Comparison of ENCODE assay signal across 24 cellular contexts in the genomic region with DNA sequence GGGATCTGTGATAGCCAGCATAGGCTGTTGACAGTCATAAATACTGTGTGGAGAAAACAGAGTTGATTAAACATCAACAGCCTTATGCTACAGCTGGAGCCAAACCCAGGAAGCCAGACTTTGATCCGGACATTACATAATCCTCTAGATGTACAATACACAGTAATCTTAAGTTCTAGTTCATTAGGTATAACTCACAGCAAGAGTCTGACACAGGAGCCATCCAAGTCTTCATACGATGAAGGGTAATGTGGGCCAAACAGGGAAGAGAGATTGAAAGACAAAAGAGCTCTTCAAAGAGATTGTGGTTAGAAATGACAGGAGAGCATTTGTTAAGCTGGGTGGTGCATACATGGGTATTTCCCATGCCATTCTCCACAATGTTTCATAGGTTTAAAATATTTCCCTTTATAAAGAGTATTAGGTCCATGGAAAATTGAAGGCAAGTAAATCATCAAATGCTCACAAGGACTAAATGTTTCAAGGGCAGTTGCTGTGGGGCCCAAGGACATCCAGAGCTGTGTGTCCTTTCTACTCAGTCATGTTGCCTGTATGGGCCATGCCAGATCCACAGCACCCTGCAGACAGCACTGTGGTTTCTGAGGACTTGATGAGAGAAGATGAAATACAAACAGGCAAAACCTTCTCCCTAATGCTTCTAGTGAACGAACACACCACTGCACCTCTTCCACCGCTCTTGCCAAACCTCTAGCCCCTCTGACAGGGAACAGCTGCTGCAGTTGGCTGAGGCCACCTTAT. TPM values are rescaled to one million over a fixed set of nuclear protein-coding genes. Genes with fewer than 3 reads are reported as not detected.
DNase-seq lines count a peak whose midpoint lies in the region; TF ChIP-seq lines count a peak whose summit lies in the region.
"Had no signal": no experiment of that assay in that cellular context is flagged by ENCODE, and none has a peak within 500 bp of the region (broad histone marks: within the 10 kb centered on the region; RNA-seq: fewer than 3 reads in every experiment).

No MANE protein-coding gene starts in this region.

- peak; percentile 76 for DNase-seq in HT-29 (ENCODE audit: low spot score)
- DNase-seq in SW480 (ENCODE audit: low spot score) = peak; percentile 81
- DNase-seq in glomerular visceral epithelial cell (ENCODE audit: extremely low spot score) = peak; percentile 1
- DNase-seq in stimulated activated CD4-positive, alpha-beta T cell treated with anti-CD3 and anti-CD28 coated beads, Interleukin-2, amount 100 ng/mL, for 24 hours = no peak
- DNase-seq in mesendoderm = no peak
- DNase-seq in type B pancreatic cell (ENCODE audit: extremely low spot score, unreplicated experiment) = no peak
- DNase-seq in activated CD4-positive, CD25-positive, alpha-beta regulatory T cell treated with anti-CD3 and anti-CD28 coated beads, Interleukin-2, amount 50 U/mL, for 72 hours = no peak
- DNase-seq: activated CD4-positive, alpha-beta T cell treated with anti-CD3 and anti-CD28 coated beads, Interleukin-2, amount 10 ng/mL, durations not matched to agents 7 days and 5 days; activated CD8-positive, alpha-beta memory T cell treated with anti-CD3 and anti-CD28 coated beads, Interleukin-2, amount 50 U/mL, for 4 hours; activated gamma-delta T cell; amygdala; glutamatergic neuron; HFFc6; NCI-H1092; NCI-H2081; NCI-H446; nucleus accumbens; SHP77; stimulated activated CD4-positive, alpha-beta T cell treated with anti-CD3 and anti-CD28 coated beads, Interleukin-4, amount 100 ng/mL, for 24 hours; stimulated activated naive CD4-positive, alpha-beta T cell treated with Interleukin-2 at 50 U/mL for 16 hours; T-cell had no signal

- H3K27me3 Mint-ChIP-seq in nephron (ENCODE audit: low read depth) (peaks cover 6% of the 10 kb centered on the region), type B pancreatic cell (no peaks in the 10 kb centered on the region)
- H3K27me3 Mint-ChIP-seq: activated CD4-positive, alpha-beta T cell treated with anti-CD3 and anti-CD28 coated beads, Interleukin-2, amount 10 ng/mL, durations not matched to agents 7 days and 5 days had no signal

- no peak overlapping the region for H3K4me2 ChIP-seq in mesendoderm (ENCODE audit: low read length)

- TF ChIP-seq CTCF in nephron (IDR thresholded peaks at IDR 0.05; ENCODE audit: unreplicated experiment in 3 of 3) (no peak), type B pancreatic cell (conservative IDR thresholded peaks at IDR 0.05) (no peak)

- H3K23ac ChIP-seq in mesendoderm (ENCODE audit: low read length) = no peak overlapping the region

- no peaks in the 10 kb centered on the region for H3K27me3 ChIP-seq in mesendoderm (ENCODE audit: insufficient read depth, low read length, poor library complexity)
- H3K27me3 ChIP-seq: tibial nerve had no signal

- peak overlapping the region; percentile 70 to 84 (median 70) for H3K27ac Mint-ChIP-seq in nephron
- H3K27ac Mint-ChIP-seq in type B pancreatic cell = no peak overlapping the region
- H3K27ac Mint-ChIP-seq: activated CD4-positive, alpha-beta T cell treated with anti-CD3 and anti-CD28 coated beads, Interleukin-2, amount 10 ng/mL, durations not matched to agents 7 days and 5 days; HFFc6; T-cell had no signal

- no peak overlapping the region for H3K18ac ChIP-seq in mesendoderm (ENCODE audit: low read length)

- H2BK5ac ChIP-seq in mesendoderm (ENCODE audit: low read length) = no peak overlapping the region

- no peak overlapping the region for H2AK5ac ChIP-seq in mesendoderm (ENCODE audit: low read length)

- no peak overlapping the region for H2BK120ac ChIP-seq in mesendoderm (ENCODE audit: low read depth, low read length)

- no peak overlapping the region for H3K9ac ChIP-seq in mesendoderm (ENCODE audit: low read length)

- H3K27ac ChIP-seq in mesendoderm (ENCODE audit: low read depth, low read length) = no peak overlapping the region
- H3K27ac ChIP-seq: tibial nerve had no signal

- H3K36me3 ChIP-seq in mesendoderm (ENCODE audit: control insufficient read depth, insufficient read depth, low read length) = no peaks in the 10 kb centered on the region

- peaks cover 4% of the 10 kb centered on the region for H3K9me3 Mint-ChIP-seq in nephron
- no peaks in the 10 kb centered on the region for H3K9me3 Mint-ChIP-seq in type B pancreatic cell
- H3K9me3 Mint-ChIP-seq: activated CD4-positive, alpha-beta T cell treated with anti-CD3 and anti-CD28 coated beads, Interleukin-2, amount 10 ng/mL, durations not matched to agents 7 days and 5 days; HFFc6; T-cell had no signal

- no peaks in the 10 kb centered on the region for H3K79me1 ChIP-seq in mesendoderm (ENCODE audit: low read length)

- no peak overlapping the region for H2BK15ac ChIP-seq in mesendoderm (replicated peaks; ENCODE audit: low read depth)

- no CpG with 5 or more reads among the region's 4 CpGs for WGBS in mesendoderm (ENCODE audit: extremely low coverage, insufficient coverage, low lambda C conversion rate)

- no peak overlapping the region for H3K56ac ChIP-seq in mesendoderm (ENCODE audit: low read length)

- H3K4ac ChIP-seq in mesendoderm (ENCODE audit: low read depth, low read length) = no peak overlapping the region

- no peak overlapping the region for H4K8ac ChIP-seq in mesendoderm (ENCODE audit: low read depth, low read length)

- no peaks in the 10 kb centered on the region for H3K79me2 ChIP-seq in mesendoderm (ENCODE audit: control insufficient read depth, insufficient read depth, low read length)

- H3K4me1 Mint-ChIP-seq in nephron (peaks cover 18% of the 10 kb centered on the region), type B pancreatic cell (ENCODE audit: unreplicated experiment) (no peaks in the 10 kb centered on the region)

- no peak overlapping the region for H3K4me3 ChIP-seq in mesendoderm (ENCODE audit: low read length)
- H3K4me3 ChIP-seq: tibial nerve had no signal

- no peak overlapping the region for H3K4me3 Mint-ChIP-seq in nephron
- H3K4me3 Mint-ChIP-seq in type B pancreatic cell = no peak overlapping the region
- H3K4me3 Mint-ChIP-seq: activated CD4-positive, alpha-beta T cell treated with anti-CD3 and anti-CD28 coated beads, Interleukin-2, amount 10 ng/mL, durations not matched to agents 7 days and 5 days; HFFc6; T-cell had no signal

- H3K36me3 Mint-ChIP-seq in nephron (ENCODE audit: low read depth) (no peaks in the 10 kb centered on the region), type B pancreatic cell (no peaks in the 10 kb centered on the region)

- H3K4me1 ChIP-seq in mesendoderm (ENCODE audit: control insufficient read depth, low read depth, low read length) = no peaks in the 10 kb centered on the region
- H3K4me1 ChIP-seq: tibial nerve had no signal

- no peak overlapping the region for H4K5ac ChIP-seq in mesendoderm (ENCODE audit: low read length)

RNA-seq across cellular contexts. Expression of a gene that starts 14.4 kb away (rescaled TPM):
- 0.10 TPM in 1 of 2 replicates, not detected in the other for total RNA-seq in HT-29 (2014; rRNA removed; shearing (Covaris generic))
- polyA plus RNA-seq in mesendoderm (2013, experiment 1 of 2) = not detected
- polyA plus RNA-seq in mesendoderm (2013, experiment 2 of 2) = not detected
- total RNA-seq in type B pancreatic cell (ENCODE audit: low replicate concordance) = 0.46 and 2.3 TPM in 2 replicates
- total RNA-seq: activated CD4-positive, alpha-beta T cell treated with anti-CD3 and anti-CD28 coated beads, Interleukin-2, amount 10 ng/mL, durations not matched to agents 7 days and 5 days; LHCN-M2; T-cell had no signal

RNA-seq across cellular contexts. Expression of a gene that starts 40.8 kb away (rescaled TPM):
- total RNA-seq in HT-29 (2014; rRNA removed; shearing (Covaris generic)) = 96.3 and 108 TPM in 2 replicates
- polyA plus RNA-seq in mesendoderm (2013, experiment 1 of 2) = 0.06 TPM
- polyA plus RNA-seq in mesendoderm (2013, experiment 2 of 2) = 0.04 TPM
- 33.1 and 53.0 TPM in 2 replicates for total RNA-seq in type B pancreatic cell (ENCODE audit: low replicate concordance)
- total RNA-seq: activated CD4-positive, alpha-beta T cell treated with anti-CD3 and anti-CD28 coated beads, Interleukin-2, amount 10 ng/mL, durations not matched to agents 7 days and 5 days; LHCN-M2 had no signal

Comparison
In these comparisons a context has a peak if more than half of its experiments do, and no peak if none do; other contexts are left out.
1. DNase-seq: peak in HT-29 (single experiment), SW480 (single experiment) and glomerular visceral epithelial cell (single experiment); none in stimulated activated CD4-positive, alpha-beta T cell treated with anti-CD3 and anti-CD28 coated beads, Interleukin-2, amount 100 ng/mL, for 24 hours (0 of 2), mesendoderm (single experiment), type B pancreatic cell (single experiment) and activated CD4-positive, CD25-positive, alpha-beta regulatory T cell treated with anti-CD3 and anti-CD28 coated beads, Interleukin-2, amount 50 U/mL, for 72 hours (single experiment).